ENCODE assay signal across 8 cellular contexts in genomic region chr20:62794007-62794724, GRCh38. TPM values are rescaled to one million over a fixed set of nuclear protein-coding genes. Genes with fewer than 3 reads are reported as not detected.
DNase-seq lines count a peak whose midpoint lies in the region; ATAC-seq and TF ChIP-seq lines count a peak whose summit lies in the region.

No MANE protein-coding gene starts in this region.

- H3K4me1 ChIP-seq in OCI-LY3 (ENCODE audit: low read length) = peaks cover 23% of the 10 kb centered on the region

- TF ChIP-seq CTCF in OCI-LY3 (IDR thresholded peaks at IDR 0.05; ENCODE audit: low read depth, low read length) = no peak
- TF ChIP-seq CTCF in epithelial cell of esophagus (IDR thresholded peaks at IDR 0.05; ENCODE audit: insufficient read depth, low read depth, low read length, missing control alignments) = no peak

- peak overlapping the region; percentile 99 for H3K4me2 ChIP-seq in OCI-LY3 (ENCODE audit: low read length)

- peaks cover 8% of the 10 kb centered on the region for H3K79me2 ChIP-seq in OCI-LY3 (ENCODE audit: low read length)

- peaks cover 28% of the 10 kb centered on the region for H3K27me3 ChIP-seq in OCI-LY3 (ENCODE audit: low read depth, low read length)

- H3K4me3 ChIP-seq in OCI-LY3 (ENCODE audit: low read length) = peak overlapping the region; percentile 91
- peak overlapping the region; percentile 55 for H3K4me3 ChIP-seq in epithelial cell of esophagus (ENCODE audit: low read length)

- H2AFZ ChIP-seq in OCI-LY3 (ENCODE audit: low read depth, low read length) = peak overlapping the region; percentile 32; the same call in 1 of the 2 replicates

- peak overlapping the region; percentile 97 for H3K9ac ChIP-seq in OCI-LY3 (ENCODE audit: low read length)

- H3K27ac ChIP-seq in OCI-LY3 (ENCODE audit: low read length) = peak overlapping the region; percentile 92

- ATAC-seq in GM21526 (IDR thresholded peaks at IDR 0.05; ENCODE audit: low FRiP score, unreplicated experiment) = peak; percentile 57

- H4K20me1 ChIP-seq in OCI-LY3 (ENCODE audit: insufficient read depth, low read length) = peaks cover 8% of the 10 kb centered on the region; the same call in 1 of the 2 replicates

- DNase-seq in DMS 273 (lab: John Stamatoyannopoulos, UW; ENCODE audit: unreplicated experiment) = peak; percentile 98
- peak; percentile 97 for DNase-seq in HuH-7 (ENCODE audit: low spot score)
- DNase-seq in activated T-cell treated with anti-CD3 and anti-CD28 coated beads for 24 hours (ENCODE audit: low read depth) = peak; percentile 83
- DNase-seq in epithelial cell of esophagus (ENCODE audit: low read depth) = peak; percentile 96
- DNase-seq in mucosa of gallbladder (ENCODE audit: low spot score) = peak; percentile 94
- DNase-seq in stimulated activated CD8-positive, alpha-beta memory T cell treated with anti-CD3 and anti-CD28 coated beads, Interleukin-4, amount 100 ng/mL, for 1 hour (ENCODE audit: low read depth in 2 of 2, low spot score in 1 of 2) = peak; percentile 83 to 89

- no peaks in the 10 kb centered on the region for H3K9me3 ChIP-seq in OCI-LY3 (ENCODE audit: insufficient read depth, low read length)

- H3K36me3 ChIP-seq in OCI-LY3 (replicated peaks; ENCODE audit: low read depth, low read length) = peaks cover 17% of the 10 kb centered on the region

RNA-seq across cellular contexts. Expression of gene MRGBP, which starts 2.1 kb away (rescaled TPM):
- total RNA-seq in mucosa of gallbladder = 8.9 TPM

RNA-seq across cellular contexts. Expression of gene OGFR, which starts 10.5 kb away (rescaled TPM):
- 50.8 TPM for total RNA-seq in mucosa of gallbladder

RNA-seq across cellular contexts. Expression of gene COL9A3, which starts 22.7 kb away (rescaled TPM):
- 3.6 TPM for total RNA-seq in mucosa of gallbladder

Comparison
In these comparisons a context has a peak if more than half of its experiments do, and no peak if none do; other contexts are left out.
1. Peak in every context shown above with its lines: DNase-seq, ATAC-seq, H3K4me3 ChIP-seq and H3K27ac ChIP-seq.